Comparison of ENCODE assay signal across 7 cellular contexts in genomic region chr7:46195934-46196333, GRCh38.
"Had no signal": no experiment of that assay in that cellular context is flagged by ENCODE, and none has a peak within 500 bp of the region (broad histone marks: within the 10 kb centered on the region; RNA-seq: fewer than 3 reads in every experiment).

No MANE protein-coding gene starts in this region.

- H3K4me2 ChIP-seq: KMS-11 had no signal

- H3K4me1 Mint-ChIP-seq: IgD-negative memory B cell had no signal

- H3K27me3 Mint-ChIP-seq: IgD-negative memory B cell had no signal

- ATAC-seq: K562 had no signal

- H3K36me3 Mint-ChIP-seq: IgD-negative memory B cell had no signal

- H3K9me3 Mint-ChIP-seq: IgD-negative memory B cell had no signal

- DNase-seq: KBM-7, KG1 had no signal

- H3K27ac Mint-ChIP-seq: IgD-negative memory B cell had no signal

- H3K9ac ChIP-seq: KMS-11 had no signal

- H3K4me3 Mint-ChIP-seq: IgD-negative memory B cell had no signal

- FAIRE-seq: HTR-8/SVneo, K562 had no signal

- H3K4me3 ChIP-seq: K562 had no signal

- H3K27ac ChIP-seq: HL-60, KMS-11 had no signal
